In genomic region chr21:42088148-42088547, GRCh38 we compare ENCODE assay signal across 23 cellular contexts. TPM values are rescaled to one million over a fixed set of nuclear protein-coding genes. Genes with fewer than 3 reads are reported as not detected.
"Had no signal": no experiment of that assay in that cellular context is flagged by ENCODE, and none has a peak within 500 bp of the region (broad histone marks: within the 10 kb centered on the region; RNA-seq: fewer than 3 reads in every experiment).

No MANE protein-coding gene starts in this region.

- FAIRE-seq: RCC 7860 had no signal

- H3K27ac ChIP-seq: KMS-11 had no signal

- H3K4me2 ChIP-seq: KMS-11, SK-N-SH had no signal

- DNase-seq: NCI-H1092, NCI-H1105 treated with DMSO at 0.1 percent for 48 hours, NCI-H1417 treated with DMSO at 0.1 percent for 48 hours, NCI-H146, NCI-H1694 treated with DMSO at 0.1 percent for 48 hours, NCI-H1930, NCI-H2081, NCI-H2107, NCI-H2227 treated with DMSO at 0.1 percent for 48 hours, NCI-H446, NCI-H510A, NCI-H524 treated with DMSO at 0.1 percent for 48 hours, NCI-H69, NCI-H774, RPMI8226, SHP77, SK-N-SH, SW 1271 had no signal

- H3K9ac ChIP-seq: KMS-11, SK-N-SH had no signal

- H3K9me3 ChIP-seq: SK-N-SH had no signal

RNA-seq across cellular contexts. Expression of gene UMODL1, which starts 17.0 kb away (rescaled TPM):
- total RNA-seq: LHCN-M2, MCF 10A, SK-MEL-5 had no signal
- polyA plus RNA-seq: SK-N-SH had no signal
